In genomic region chr13:91557328-91557727, GRCh38 we compare ENCODE assay signal across 20 cellular contexts.
DNase-seq lines count a peak whose midpoint lies in the region; ATAC-seq and TF ChIP-seq lines count a peak whose summit lies in the region.
"Had no signal": no experiment of that assay in that cellular context is flagged by ENCODE, and none has a peak within 500 bp of the region (broad histone marks: within the 10 kb centered on the region; RNA-seq: fewer than 3 reads in every experiment).

No MANE protein-coding gene starts in this region.

- H3K27ac ChIP-seq in WERI-Rb-1 (no peak overlapping the region), smooth muscle cell (ENCODE audit: low read depth) (no peak overlapping the region)
- H3K27ac ChIP-seq: GM23248 had no signal

- no peaks in the 10 kb centered on the region for H3K4me1 ChIP-seq in smooth muscle cell (ENCODE audit: low read depth)
- H3K4me1 ChIP-seq: BE2C, HAP-1 had no signal

- no peak overlapping the region for H3K4me3 ChIP-seq in LNCaP clone FGC (ENCODE audit: low read depth, low read length)
- no peak overlapping the region for H3K4me3 ChIP-seq in WERI-Rb-1 (ENCODE audit: low read depth, low read length)
- no peak overlapping the region for H3K4me3 ChIP-seq in smooth muscle cell
- H3K4me3 ChIP-seq: GM12878, GM23248, HAP-1 had no signal

- peak overlapping the region; percentile 43 for H2AFZ ChIP-seq in smooth muscle cell (ENCODE audit: low read depth)
- H2AFZ ChIP-seq: GM23248 had no signal

- no peaks in the 10 kb centered on the region for H4K20me1 ChIP-seq in smooth muscle cell (ENCODE audit: low read depth)

- H3K9ac ChIP-seq in smooth muscle cell (ENCODE audit: low read depth): no peak overlapping the region
- H3K9ac ChIP-seq: GM23248 had no signal

- ATAC-seq in Right ventricle myocardium superior (ENCODE audit: poor library complexity): no peak
- ATAC-seq: GM12878 had no signal

- no peak for DNase-seq in LNCaP clone FGC (ENCODE audit: low read depth)
- DNase-seq in NCI-H526 treated with DMSO at 0.1 percent for 48 hours (lab: John Stamatoyannopoulos, UW): peak; percentile 73
- DNase-seq in WERI-Rb-1: no peak
- DNase-seq in smooth muscle cell (lab: John Stamatoyannopoulos, UW; ENCODE audit: unreplicated experiment): no peak
- no peak for DNase-seq in SW 1271 (lab: John Stamatoyannopoulos, UW)
- no peak for DNase-seq in HK-2 (ENCODE audit: unreplicated experiment)
- DNase-seq in Right ventricle myocardium superior: no peak
- DNase-seq: ACHN; BE2C; C1 segment of cervical spinal cord; CD4-positive, CD25-positive, alpha-beta regulatory T cell; CD8-positive, alpha-beta memory T cell; COR-L47; DMS 273 treated with DMSO at 0.1 percent for 48 hours; DMS53; DND-41; EL; GM23248 had no signal

- no peaks in the 10 kb centered on the region for H3K9me3 ChIP-seq in WERI-Rb-1 (ENCODE audit: severe bottlenecking)
- no peaks in the 10 kb centered on the region for H3K9me3 ChIP-seq in smooth muscle cell (replicated peaks; ENCODE audit: low read depth)
- H3K9me3 ChIP-seq: BE2C, HAP-1 had no signal

- TF ChIP-seq CTCF in LNCaP clone FGC (IDR thresholded peaks at IDR 0.05; ENCODE audit: control insufficient read depth, extremely low read depth, insufficient read depth) (peak; percentile 17; the same call in 1 of the 2 replicates), WERI-Rb-1 (IDR thresholded peaks at IDR 0.05; ENCODE audit: low read depth, low read length) (0 out of 2 replicates have a peak, but pooled peaks have one; percentile 9), smooth muscle cell (IDR thresholded peaks at IDR 0.05; ENCODE audit: borderline replicate concordance, insufficient read depth, poor library complexity, severe bottlenecking) (no peak)

- intact Hi-C loops in Right ventricle myocardium superior (cut with DNase I): no loop called here

- WGBS in smooth muscle cell (ENCODE audit: low lambda C conversion rate): 76% methylated on average over 2 of the region's 2 CpGs

- no peak overlapping the region for H3K4me2 ChIP-seq in smooth muscle cell

- H3K27me3 ChIP-seq in WERI-Rb-1 (ENCODE audit: insufficient read depth, low read depth, severe bottlenecking) (no peaks in the 10 kb centered on the region), smooth muscle cell (ENCODE audit: low read depth) (no peaks in the 10 kb centered on the region)
- H3K27me3 ChIP-seq: BE2C had no signal

- H3K36me3 ChIP-seq in WERI-Rb-1 (no peaks in the 10 kb centered on the region), smooth muscle cell (ENCODE audit: low read depth) (no peaks in the 10 kb centered on the region)
- H3K36me3 ChIP-seq: BE2C, HAP-1 had no signal

- no peaks in the 10 kb centered on the region for H3F3A ChIP-seq in smooth muscle cell (ENCODE audit: low read depth)

- no peaks in the 10 kb centered on the region for H3K79me2 ChIP-seq in smooth muscle cell (ENCODE audit: low read depth)
